1 cellular context compared by ENCODE assay signal in the genomic region with DNA sequence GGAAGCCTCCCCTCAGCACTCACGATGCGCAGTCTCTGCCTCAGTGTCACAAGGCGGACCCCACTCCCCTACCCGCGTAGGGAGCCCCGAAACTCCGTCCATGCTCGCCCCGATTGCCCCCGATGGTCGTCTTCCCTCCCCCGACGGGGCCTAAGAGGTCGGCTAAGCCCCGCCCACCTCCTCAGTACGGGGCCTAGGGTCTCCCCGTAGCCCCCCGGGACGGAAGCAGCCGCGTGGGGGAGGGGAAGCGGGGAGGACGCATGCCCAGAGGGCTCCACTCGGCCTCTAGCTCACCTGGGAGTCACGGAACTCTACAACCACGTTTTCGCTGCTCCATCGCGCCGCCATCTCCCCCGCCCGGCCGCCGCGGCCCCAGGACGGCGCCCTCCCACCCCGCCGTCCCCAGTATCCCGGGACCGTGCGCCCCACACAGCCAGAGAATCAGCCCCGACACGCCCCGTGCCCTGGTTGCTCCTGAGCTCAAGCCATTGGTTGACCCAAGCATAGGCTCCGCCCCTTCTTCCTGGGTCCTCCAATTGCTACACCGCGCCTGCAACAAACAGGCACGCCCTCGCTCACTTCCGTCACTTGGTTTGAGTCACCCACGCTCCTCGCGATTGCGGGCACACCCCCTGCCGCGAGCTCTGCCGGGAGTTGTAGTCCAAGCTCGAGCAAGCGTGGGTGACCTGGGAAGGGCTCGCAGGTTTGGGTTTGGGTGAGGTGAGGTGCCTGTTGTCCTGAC.
TF ChIP-seq lines count a peak whose summit lies in the region.

A gene with protein sequence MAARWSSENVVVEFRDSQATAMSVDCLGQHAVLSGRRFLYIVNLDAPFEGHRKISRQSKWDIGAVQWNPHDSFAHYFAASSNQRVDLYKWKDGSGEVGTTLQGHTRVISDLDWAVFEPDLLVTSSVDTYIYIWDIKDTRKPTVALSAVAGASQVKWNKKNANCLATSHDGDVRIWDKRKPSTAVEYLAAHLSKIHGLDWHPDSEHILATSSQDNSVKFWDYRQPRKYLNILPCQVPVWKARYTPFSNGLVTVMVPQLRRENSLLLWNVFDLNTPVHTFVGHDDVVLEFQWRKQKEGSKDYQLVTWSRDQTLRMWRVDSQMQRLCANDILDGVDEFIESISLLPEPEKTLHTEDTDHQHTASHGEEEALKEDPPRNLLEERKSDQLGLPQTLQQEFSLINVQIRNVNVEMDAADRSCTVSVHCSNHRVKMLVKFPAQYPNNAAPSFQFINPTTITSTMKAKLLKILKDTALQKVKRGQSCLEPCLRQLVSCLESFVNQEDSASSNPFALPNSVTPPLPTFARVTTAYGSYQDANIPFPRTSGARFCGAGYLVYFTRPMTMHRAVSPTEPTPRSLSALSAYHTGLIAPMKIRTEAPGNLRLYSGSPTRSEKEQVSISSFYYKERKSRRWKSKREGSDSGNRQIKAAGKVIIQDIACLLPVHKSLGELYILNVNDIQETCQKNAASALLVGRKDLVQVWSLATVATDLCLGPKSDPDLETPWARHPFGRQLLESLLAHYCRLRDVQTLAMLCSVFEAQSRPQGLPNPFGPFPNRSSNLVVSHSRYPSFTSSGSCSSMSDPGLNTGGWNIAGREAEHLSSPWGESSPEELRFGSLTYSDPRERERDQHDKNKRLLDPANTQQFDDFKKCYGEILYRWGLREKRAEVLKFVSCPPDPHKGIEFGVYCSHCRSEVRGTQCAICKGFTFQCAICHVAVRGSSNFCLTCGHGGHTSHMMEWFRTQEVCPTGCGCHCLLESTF (minus strand): TSS at position 454 of the 742 bp plus-strand sequence. CDS start 106 bp downstream, at position 348.

TF ChIP-seq in K562, 482 proteins besides CTCF, POLR2A, EP300 and RAD21 (continued from another document and continues in another):
- TF ChIP-seq RNF219 (CRISPR knock-in tag; IDR thresholded peaks at IDR 0.05): no peak
- TF ChIP-seq, protein P1, sequence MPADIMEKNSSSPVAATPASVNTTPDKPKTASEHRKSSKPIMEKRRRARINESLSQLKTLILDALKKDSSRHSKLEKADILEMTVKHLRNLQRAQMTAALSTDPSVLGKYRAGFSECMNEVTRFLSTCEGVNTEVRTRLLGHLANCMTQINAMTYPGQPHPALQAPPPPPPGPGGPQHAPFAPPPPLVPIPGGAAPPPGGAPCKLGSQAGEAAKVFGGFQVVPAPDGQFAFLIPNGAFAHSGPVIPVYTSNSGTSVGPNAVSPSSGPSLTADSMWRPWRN (IDR thresholded peaks at IDR 0.05; ENCODE audit: low read depth): no peak
- TF ChIP-seq TOE1 (IDR thresholded peaks at IDR 0.05; ENCODE audit: borderline replicate concordance): 0 out of 2 replicates have a peak, but pooled peaks have one; percentile 14
- no peak for TF ChIP-seq TOE1 (CRISPR knock-in tag; IDR thresholded peaks at IDR 0.05; ENCODE audit: borderline replicate concordance, low read depth)
- no peak for TF ChIP-seq ZNF146 (CRISPR knock-in tag; IDR thresholded peaks at IDR 0.05; ENCODE audit: unreplicated experiment)
- peak; percentile 61; the same call in 1 of the 2 replicates for TF ChIP-seq MTA1 (IDR thresholded peaks at IDR 0.05; ENCODE audit: borderline replicate concordance)
- no peak for TF ChIP-seq ETV5 (CRISPR knock-in tag; IDR thresholded peaks at IDR 0.05; ENCODE audit: low read depth)
- 0 out of 2 replicates have a peak, but pooled peaks have one; percentile 30 for TF ChIP-seq SPI1 (IDR thresholded peaks at IDR 0.05; ENCODE audit: borderline replicate concordance, low read depth, low read length)
- TF ChIP-seq CXXC5 (CRISPR knock-in tag; IDR thresholded peaks at IDR 0.05): peak; percentile 92
- peak in 1 of 2 experiments; percentile 38; a peak in 1 of 4 replicates for TF ChIP-seq SRF (CRISPR knock-in tag; IDR thresholded peaks at IDR 0.05)
- TF ChIP-seq PHF8 (IDR thresholded peaks at IDR 0.05; ENCODE audit: borderline replicate concordance, low read length): peak; percentile 82
- TF ChIP-seq, protein P2, sequence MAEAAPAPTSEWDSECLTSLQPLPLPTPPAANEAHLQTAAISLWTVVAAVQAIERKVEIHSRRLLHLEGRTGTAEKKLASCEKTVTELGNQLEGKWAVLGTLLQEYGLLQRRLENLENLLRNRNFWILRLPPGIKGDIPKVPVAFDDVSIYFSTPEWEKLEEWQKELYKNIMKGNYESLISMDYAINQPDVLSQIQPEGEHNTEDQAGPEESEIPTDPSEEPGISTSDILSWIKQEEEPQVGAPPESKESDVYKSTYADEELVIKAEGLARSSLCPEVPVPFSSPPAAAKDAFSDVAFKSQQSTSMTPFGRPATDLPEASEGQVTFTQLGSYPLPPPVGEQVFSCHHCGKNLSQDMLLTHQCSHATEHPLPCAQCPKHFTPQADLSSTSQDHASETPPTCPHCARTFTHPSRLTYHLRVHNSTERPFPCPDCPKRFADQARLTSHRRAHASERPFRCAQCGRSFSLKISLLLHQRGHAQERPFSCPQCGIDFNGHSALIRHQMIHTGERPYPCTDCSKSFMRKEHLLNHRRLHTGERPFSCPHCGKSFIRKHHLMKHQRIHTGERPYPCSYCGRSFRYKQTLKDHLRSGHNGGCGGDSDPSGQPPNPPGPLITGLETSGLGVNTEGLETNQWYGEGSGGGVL (CRISPR knock-in tag; IDR thresholded peaks at IDR 0.05): no peak
- TF ChIP-seq CHD2 (IDR thresholded peaks at IDR 0.05; ENCODE audit: low read depth, low read length): peak; percentile 96
- TF ChIP-seq TAF1 (IDR thresholded peaks at IDR 0.05; ENCODE audit: control insufficient read depth, extremely low read depth, insufficient read depth, low read length, severe bottlenecking): peak; percentile 14
- no peak for TF ChIP-seq ZNF140 (CRISPR knock-in tag; IDR thresholded peaks at IDR 0.05)
- TF ChIP-seq DMBX1 (CRISPR knock-in tag; IDR thresholded peaks at IDR 0.05; ENCODE audit: borderline replicate concordance): no peak
- no peak for TF ChIP-seq ZNF644 (tag; IDR thresholded peaks at IDR 0.05; ENCODE audit: low read depth)
- no peak for TF ChIP-seq NFRKB (IDR thresholded peaks at IDR 0.05; ENCODE audit: low read depth)
- no peak for TF ChIP-seq ZNF561 (CRISPR knock-in tag; conservative IDR thresholded peaks at IDR 0.05)
- no peak for TF ChIP-seq ARID2 (IDR thresholded peaks at IDR 0.05)
- no peak for TF ChIP-seq DNMT1 (IDR thresholded peaks at IDR 0.05)
- 0 out of 2 replicates have a peak, but pooled peaks have one; percentile 33 for TF ChIP-seq TAF7 (tag; IDR thresholded peaks at IDR 0.05)
- no peak for TF ChIP-seq MITF (IDR thresholded peaks at IDR 0.05)
- TF ChIP-seq SMARCC2 (IDR thresholded peaks at IDR 0.05; ENCODE audit: low read depth): no peak
- 0 out of 2 replicates have a peak, but pooled peaks have one; percentile 9 for TF ChIP-seq NFE2 (IDR thresholded peaks at IDR 0.05; ENCODE audit: low read depth)
- no peak for TF ChIP-seq ZNF639 (CRISPR knock-in tag; conservative IDR thresholded peaks at IDR 0.05 in 1 of 2, IDR thresholded peaks at IDR 0.05 in 1 of 2)
- TF ChIP-seq SOX6 (IDR thresholded peaks at IDR 0.05): peak; percentile 37; the same call in 1 of the 2 replicates
- no peak for TF ChIP-seq ETS2 (tag; IDR thresholded peaks at IDR 0.05; ENCODE audit: borderline replicate concordance, poor library complexity, severe bottlenecking)
- TF ChIP-seq ZFP36 (IDR thresholded peaks at IDR 0.05; ENCODE audit: low read depth, low read length, partially characterized antibody): no peak
- TF ChIP-seq ZFX (CRISPR knock-in tag; IDR thresholded peaks at IDR 0.05): peak; percentile 58
- TF ChIP-seq MCM5 (IDR thresholded peaks at IDR 0.05; ENCODE audit: low read depth): no peak
- no peak for TF ChIP-seq PHTF2 (CRISPR knock-in tag; IDR thresholded peaks at IDR 0.05)
- TF ChIP-seq POLR2H (tag; IDR thresholded peaks at IDR 0.05; ENCODE audit: low read depth): no peak
- TF ChIP-seq ZC3H11A (IDR thresholded peaks at IDR 0.05; ENCODE audit: low read depth, low read length): no peak
- no peak for TF ChIP-seq FOXA1 (IDR thresholded peaks at IDR 0.05; ENCODE audit: borderline replicate concordance)
- TF ChIP-seq VEZF1 (CRISPR knock-in tag; IDR thresholded peaks at IDR 0.05): peak; percentile 69
- TF ChIP-seq SAFB2 (IDR thresholded peaks at IDR 0.05; ENCODE audit: borderline replicate concordance, low read depth, low read length, severe bottlenecking): no peak
- TF ChIP-seq, protein P3, sequence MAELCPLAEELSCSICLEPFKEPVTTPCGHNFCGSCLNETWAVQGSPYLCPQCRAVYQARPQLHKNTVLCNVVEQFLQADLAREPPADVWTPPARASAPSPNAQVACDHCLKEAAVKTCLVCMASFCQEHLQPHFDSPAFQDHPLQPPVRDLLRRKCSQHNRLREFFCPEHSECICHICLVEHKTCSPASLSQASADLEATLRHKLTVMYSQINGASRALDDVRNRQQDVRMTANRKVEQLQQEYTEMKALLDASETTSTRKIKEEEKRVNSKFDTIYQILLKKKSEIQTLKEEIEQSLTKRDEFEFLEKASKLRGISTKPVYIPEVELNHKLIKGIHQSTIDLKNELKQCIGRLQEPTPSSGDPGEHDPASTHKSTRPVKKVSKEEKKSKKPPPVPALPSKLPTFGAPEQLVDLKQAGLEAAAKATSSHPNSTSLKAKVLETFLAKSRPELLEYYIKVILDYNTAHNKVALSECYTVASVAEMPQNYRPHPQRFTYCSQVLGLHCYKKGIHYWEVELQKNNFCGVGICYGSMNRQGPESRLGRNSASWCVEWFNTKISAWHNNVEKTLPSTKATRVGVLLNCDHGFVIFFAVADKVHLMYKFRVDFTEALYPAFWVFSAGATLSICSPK (IDR thresholded peaks at IDR 0.05; ENCODE audit: borderline replicate concordance): no peak
- no peak for TF ChIP-seq SRSF3 (IDR thresholded peaks at IDR 0.05; ENCODE audit: insufficient read depth, low read length)
- TF ChIP-seq NKRF (IDR thresholded peaks at IDR 0.05; ENCODE audit: borderline replicate concordance): peak; percentile 70
- no peak for TF ChIP-seq ZNF75A (CRISPR knock-in tag; IDR thresholded peaks at IDR 0.05)
- no peak for TF ChIP-seq NFATC3 (IDR thresholded peaks at IDR 0.05)
